ENCODE assay signal across 8 cellular contexts in the genomic region with DNA sequence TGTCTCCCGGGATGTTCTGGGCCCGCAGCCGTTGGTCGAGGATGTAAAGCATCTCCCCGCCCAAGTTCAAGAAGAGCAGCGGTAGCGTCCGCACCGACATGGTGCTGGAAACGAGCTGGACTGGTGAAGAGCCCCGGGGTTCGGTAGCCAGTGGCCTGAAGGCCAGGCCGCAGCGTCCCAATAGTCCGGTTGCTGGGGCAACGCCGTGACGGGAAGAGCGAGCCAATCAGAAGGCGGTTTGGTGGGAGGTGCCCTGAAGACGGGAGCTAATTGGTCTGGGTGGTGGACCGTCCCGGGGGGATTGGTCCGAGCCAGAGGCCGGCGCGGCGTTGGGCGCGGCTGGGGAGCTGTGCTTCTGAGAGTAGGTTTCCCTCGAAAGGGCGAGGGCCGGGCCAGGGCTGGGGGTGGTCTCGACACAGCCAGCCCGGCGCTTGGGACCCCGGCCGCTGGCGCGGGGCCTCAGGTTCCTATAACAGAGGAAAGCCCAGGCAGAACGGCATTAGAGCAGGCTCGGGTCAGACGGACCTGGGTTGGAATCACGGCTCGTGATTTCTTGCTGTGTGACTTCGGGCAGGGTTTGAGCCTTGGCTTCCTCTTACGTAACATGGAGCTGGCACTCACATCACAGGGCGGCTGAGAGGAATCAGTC. TPM values are rescaled to one million over a fixed set of nuclear protein-coding genes. Genes with fewer than 3 reads are reported as not detected.
DNase-seq lines count a peak whose midpoint lies in the region; ATAC-seq and TF ChIP-seq lines count a peak whose summit lies in the region.

A gene with protein sequence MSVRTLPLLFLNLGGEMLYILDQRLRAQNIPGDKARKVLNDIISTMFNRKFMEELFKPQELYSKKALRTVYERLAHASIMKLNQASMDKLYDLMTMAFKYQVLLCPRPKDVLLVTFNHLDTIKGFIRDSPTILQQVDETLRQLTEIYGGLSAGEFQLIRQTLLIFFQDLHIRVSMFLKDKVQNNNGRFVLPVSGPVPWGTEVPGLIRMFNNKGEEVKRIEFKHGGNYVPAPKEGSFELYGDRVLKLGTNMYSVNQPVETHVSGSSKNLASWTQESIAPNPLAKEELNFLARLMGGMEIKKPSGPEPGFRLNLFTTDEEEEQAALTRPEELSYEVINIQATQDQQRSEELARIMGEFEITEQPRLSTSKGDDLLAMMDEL (minus strand): TSS at position 182 of the 649 bp plus-strand sequence. CDS start 82 bp downstream, at position 100.

- H4K91ac ChIP-seq in IMR-90 (ENCODE audit: insufficient read depth, low read depth, low read length), result peak within 1 kb of the TSS; percentile 18

- H3K4me1 Mint-ChIP-seq in activated T-helper 1 cell treated with anti-CD3 and anti-CD28 coated beads, Interleukin-12 subunit alpha, Interleukin-12 subunit beta, Interleukin-2, Interleukin-4 antibody, amounts not matched to agents 30 ng/mL and 10 ng/mL and 1 ng/mL, durations not matched to agents 14 hours and 24 hours and 36 hours (ENCODE audit: low read depth), result peaks cover 11% of the 10 kb centered on the region

- H3K27ac Mint-ChIP-seq in activated T-helper 1 cell treated with anti-CD3 and anti-CD28 coated beads, Interleukin-12 subunit alpha, Interleukin-12 subunit beta, Interleukin-2, Interleukin-4 antibody, amounts not matched to agents 30 ng/mL and 10 ng/mL and 1 ng/mL, durations not matched to agents 14 hours and 24 hours and 36 hours, result peak within 1 kb of the TSS; percentile 82

- peak within 1 kb of the TSS; percentile 92 to 99 for H4K8ac ChIP-seq in IMR-90 (ENCODE audit: low read depth in 2 of 2, low read length in 2 of 2)

- H3K56ac ChIP-seq in IMR-90 (ENCODE audit: extremely low read depth, insufficient read depth, low read length), result peak within 1 kb of the TSS; percentile 83

- H3K4me1 ChIP-seq in IMR-90 (ENCODE audit: control insufficient read depth, insufficient read depth, low read length), result peaks cover 2% of the 10 kb centered on the region; the same call in 1 of the 2 replicates
- peaks cover 3% of the 10 kb centered on the region; the same call in 1 of the 2 replicates for H3K4me1 ChIP-seq in Panc1 (ENCODE audit: control insufficient read depth, insufficient read depth, low read length)
- H3K4me1 ChIP-seq in esophagus squamous epithelium, result peaks cover 0 to 32% (median 23%) of the 10 kb centered on the region in 3 donors
- peaks cover 3 to 8% of the 10 kb centered on the region in 2 donors for H3K4me1 ChIP-seq in muscle layer of duodenum (ENCODE audit: control insufficient read depth in 1 of 2, insufficient read depth in 2 of 2, low read length in 2 of 2)

- TF ChIP-seq POLR2A in IMR-90 (IDR thresholded peaks at IDR 0.05; ENCODE audit: low read depth, low read length) (peak; percentile 93), esophagus squamous epithelium (IDR thresholded peaks at IDR 0.05) (peak in 3 of 4 donors; percentile 72 to 93 (median 89))

- H3K9ac ChIP-seq in IMR-90 (ENCODE audit: low read depth, low read length), result peak within 1 kb of the TSS; percentile 88

- H4K5ac ChIP-seq in IMR-90 (ENCODE audit: low read depth, low read length), result peak within 1 kb of the TSS; percentile 94

- H3K9me3 ChIP-seq in IMR-90 (ENCODE audit: control insufficient read depth, insufficient read depth, low read length) (no peaks in the 10 kb centered on the region), Panc1 (ENCODE audit: control insufficient read depth, insufficient read depth, low read depth, low read length) (no peaks in the 10 kb centered on the region), esophagus squamous epithelium (no peaks in the 10 kb centered on the region), muscle layer of duodenum (ENCODE audit: control insufficient read depth in 1 of 2, low read length in 2 of 2) (no peaks in the 10 kb centered on the region)

- peak within 1 kb of the TSS; percentile 89 for H3K4me2 ChIP-seq in IMR-90 (ENCODE audit: low read depth, low read length)

- H3K14ac ChIP-seq in IMR-90 (replicated peaks; ENCODE audit: low read depth, low read length), result peak within 1 kb of the TSS; percentile 83

- TF ChIP-seq RAD21 in IMR-90 (IDR thresholded peaks at IDR 0.05; ENCODE audit: low read length), result no peak

- H3K4ac ChIP-seq in IMR-90 (ENCODE audit: low read depth, low read length), result peak within 1 kb of the TSS; percentile 88

- POLR2A ChIA-PET in IMR-90 (lab: Charles Lee; ENCODE audit: unreplicated experiment) (no interaction called here), Panc1 (lab: Charles Lee) (interaction anchor here (0.6 to 0.7 kb wide), 4 partner anchors 52 to 1357 kb away, joined by 3 to 11 read pairs (median 6); partner anchors contain the start of genes C1orf122 and YRDC)

- no peak within 1 kb of the TSS for H2BK20ac ChIP-seq in IMR-90 (ENCODE audit: low read depth, low read length)

- WGBS in IMR-90 (ENCODE audit: extremely low coverage in 2 of 2, insufficient read length in 1 of 2), 2 experiments, result 0% methylated on average over 23 of the region's 48 CpGs; no CpG with 5 or more reads in 1 of the 2 experiments
- WGBS in esophagus squamous epithelium, 2 donors, result 0% methylated on average over 1 to 18 of the region's 48 CpGs

- H2BK120ac ChIP-seq in IMR-90 (ENCODE audit: low read depth, low read length), result 0 out of 2 replicates have a peak within 1 kb of the TSS, but pooled peaks have one; percentile 8

- CTCF ChIA-PET in IMR-90 (lab: Yijun Ruan, JAX), result interaction anchor here (0.9 to 2.0 kb wide), 2 partner anchors 10 to 31 kb away, joined by 3 to 4 read pairs; no protein-coding TSS in a partner anchor
- CTCF ChIA-PET in Panc1 (lab: Charles Lee), result interaction anchor here (0.6 kb wide), 1 partner anchor 66 kb away, joined by 3 read pairs; no protein-coding TSS in a partner anchor

- no peaks in the 10 kb centered on the region for H3K27me3 Mint-ChIP-seq in activated T-helper 1 cell treated with anti-CD3 and anti-CD28 coated beads, Interleukin-12 subunit alpha, Interleukin-12 subunit beta, Interleukin-2, Interleukin-4 antibody, amounts not matched to agents 30 ng/mL and 10 ng/mL and 1 ng/mL, durations not matched to agents 14 hours and 24 hours and 36 hours (ENCODE audit: insufficient read depth)

- H2BK15ac ChIP-seq in IMR-90 (ENCODE audit: low read depth, low read length), result 0 out of 3 replicates have a peak within 1 kb of the TSS, but pooled peaks have one; percentile 27

- H3K9me3 Mint-ChIP-seq in activated T-helper 1 cell treated with anti-CD3 and anti-CD28 coated beads, Interleukin-12 subunit alpha, Interleukin-12 subunit beta, Interleukin-2, Interleukin-4 antibody, amounts not matched to agents 30 ng/mL and 10 ng/mL and 1 ng/mL, durations not matched to agents 14 hours and 24 hours and 36 hours, result no peaks in the 10 kb centered on the region

- intact Hi-C loops in IMR-90 (cut with micrococcal nuclease), result no loop called here
- intact Hi-C loops in Panc1 (cut with micrococcal nuclease; ENCODE audit: unreplicated experiment), result no loop called here
- intact Hi-C loops in activated T-helper 1 cell treated with anti-CD3 and anti-CD28 coated beads, Interleukin-12 subunit alpha, Interleukin-12 subunit beta, Interleukin-2, Interleukin-4 antibody, amounts not matched to agents 30 ng/mL and 10 ng/mL and 1 ng/mL, durations not matched to agents 14 hours and 24 hours and 36 hours (cut with micrococcal nuclease), result loop anchor here (1.0 to 10.0 kb wide), 6 partner anchors 9 to 1596 kb away; partner anchors contain the start of genes ADPRS, MRPS15, SMIM12 and ZC3H12A
- intact Hi-C loops in esophagus squamous epithelium (cut with DNase I), result no loop called here

- H2AK9ac ChIP-seq in IMR-90 (replicated peaks; ENCODE audit: low read depth, low read length, poor library complexity), result peak within 1 kb of the TSS; percentile 95

- in situ Hi-C loops in IMR-90 (cut with MboI; ENCODE audit: low sequenced_read_pairs), result loop anchor here (25.0 kb wide), 1 partner anchor 1562 kb away; the partner anchor contains the start of genes FHL3 and UTP11
- in situ Hi-C loops in Panc1 (cut with HindIII; ENCODE audit: low pct_unique_long_range_greater_than_20kb, low sequenced_read_pairs), result no loop called here

- ATAC-seq in GM21528 (IDR thresholded peaks at IDR 0.05; ENCODE audit: low FRiP score, unreplicated experiment) (peak; percentile 97), IMR-90 (ENCODE audit: low read depth) (peak; percentile 99), Panc1 (peak; percentile 99)

- H3K36me3 Mint-ChIP-seq in activated T-helper 1 cell treated with anti-CD3 and anti-CD28 coated beads, Interleukin-12 subunit alpha, Interleukin-12 subunit beta, Interleukin-2, Interleukin-4 antibody, amounts not matched to agents 30 ng/mL and 10 ng/mL and 1 ng/mL, durations not matched to agents 14 hours and 24 hours and 36 hours (ENCODE audit: low read depth), result peaks cover 9% of the 10 kb centered on the region

- peak within 1 kb of the TSS; percentile 6; the same call in 1 of the 2 replicates for H3K18ac ChIP-seq in IMR-90 (ENCODE audit: low read depth, low read length)

- H3K23ac ChIP-seq in IMR-90 (ENCODE audit: low read depth, low read length), result peak within 1 kb of the TSS; percentile 69

- H3K4me3 ChIP-seq in IMR-90 (ENCODE audit: insufficient read depth, low read depth, low read length), result peak within 1 kb of the TSS; percentile 72
- peak within 1 kb of the TSS; percentile 61 to 77 for H3K4me3 ChIP-seq in Panc1 (ENCODE audit: low read depth in 2 of 2, low read length in 2 of 2)
- H3K4me3 ChIP-seq in esophagus squamous epithelium, result peak within 1 kb of the TSS; percentile 41 to 84 (median 64)
- H3K4me3 ChIP-seq in muscle layer of duodenum (ENCODE audit: low read depth in 1 of 2, low read length in 2 of 2), result peak within 1 kb of the TSS; percentile 78 to 84

- dilution Hi-C loops in IMR-90 (cut with HindIII; ENCODE audit: low sequenced_read_pairs, unreplicated experiment), result no loop called here

- no peak for TF ChIP-seq CTCF in IMR-90 (conservative IDR thresholded peaks at IDR 0.05; ENCODE audit: low read depth, low read length)
- TF ChIP-seq CTCF in Panc1 (IDR thresholded peaks at IDR 0.05), result no peak
- TF ChIP-seq CTCF in esophagus squamous epithelium (IDR thresholded peaks at IDR 0.05), result no peak

- no peaks in the 10 kb centered on the region for H4K20me1 ChIP-seq in IMR-90 (ENCODE audit: insufficient read depth, low read length)

- DNase-seq in DMS 273 treated with DMSO at 0.1 percent for 48 hours (lab: John Stamatoyannopoulos, UW) (peak; percentile 86), IMR-90 (peak; percentile 95), Panc1 (ENCODE audit: low read depth, low spot score) (peak; percentile 84), esophagus squamous epithelium (lab: John Stamatoyannopoulos, UW) (peak; percentile 76)
- peak; percentile 86 for DNase-seq in activated T-helper 1 cell treated with anti-CD3 and anti-CD28 coated beads, Interleukin-12 subunit alpha, Interleukin-12 subunit beta, Interleukin-2, Interleukin-4 antibody, amounts not matched to agents 30 ng/mL and 10 ng/mL and 1 ng/mL, durations not matched to agents 14 hours and 24 hours and 36 hours (ENCODE audit: low spot score)
- peak; percentile 66 for DNase-seq in stimulated activated CD8-positive, alpha-beta memory T cell treated with anti-CD3 and anti-CD28 coated beads, Interleukin-7, amount 100 ng/mL, for 24 hours (ENCODE audit: low read depth)

- H3K79me1 ChIP-seq in IMR-90 (ENCODE audit: low read depth in 1 of 2, low read length in 2 of 2), result peaks cover 0 to 11% of the 10 kb centered on the region in 2 experiments; a peak in 2 of 4 replicates

- H3K27ac ChIP-seq in IMR-90 (ENCODE audit: insufficient read depth, low read length) (peak within 1 kb of the TSS; percentile 81), Panc1 (ENCODE audit: low read length) (peak within 1 kb of the TSS; percentile 90), esophagus squamous epithelium (peak within 1 kb of the TSS; percentile 92 to 98 (median 96)), muscle layer of duodenum (ENCODE audit: low read length) (peak within 1 kb of the TSS; percentile 96)

- peak within 1 kb of the TSS; percentile 100 for H2AFZ ChIP-seq in IMR-90 (replicated peaks; ENCODE audit: low read length, poor library complexity)

- H3K9me1 ChIP-seq in IMR-90 (ENCODE audit: insufficient read depth, low read length), result no peaks in the 10 kb centered on the region

- H3K4me3 Mint-ChIP-seq in activated T-helper 1 cell treated with anti-CD3 and anti-CD28 coated beads, Interleukin-12 subunit alpha, Interleukin-12 subunit beta, Interleukin-2, Interleukin-4 antibody, amounts not matched to agents 30 ng/mL and 10 ng/mL and 1 ng/mL, durations not matched to agents 14 hours and 24 hours and 36 hours, result peak within 1 kb of the TSS; percentile 86

- peak within 1 kb of the TSS; percentile 75 for H2BK5ac ChIP-seq in IMR-90 (ENCODE audit: low read depth, low read length, poor library complexity, severe bottlenecking)

- BruUV-seq in IMR-90 (replicated peaks; lab: Mats Ljungman, UMichigan) (no TSS peak), Panc1 (replicated peaks; lab: Mats Ljungman, UMichigan) (no TSS peak)

- peak within 1 kb of the TSS; percentile 32 for H2AK5ac ChIP-seq in IMR-90 (ENCODE audit: low read depth, low read length)

- H3K36me3 ChIP-seq in IMR-90 (ENCODE audit: control insufficient read depth, insufficient read depth, low read length), result peaks cover 6% of the 10 kb centered on the region
- H3K36me3 ChIP-seq in Panc1 (ENCODE audit: control insufficient read depth, insufficient read depth, low read length), result no peaks in the 10 kb centered on the region; the same call in 1 of the 2 replicates
- peaks cover 0 to 18% (median 0%) of the 10 kb centered on the region in 3 donors for H3K36me3 ChIP-seq in esophagus squamous epithelium
- peaks cover 8 to 11% of the 10 kb centered on the region in 2 donors for H3K36me3 ChIP-seq in muscle layer of duodenum (ENCODE audit: control insufficient read depth in 1 of 2, insufficient read depth in 2 of 2, low read length in 2 of 2)

- H3K27me3 ChIP-seq in IMR-90 (ENCODE audit: control insufficient read depth, insufficient read depth, low read length), result no peaks in the 10 kb centered on the region
- H3K27me3 ChIP-seq in Panc1 (ENCODE audit: control insufficient read depth, insufficient read depth, low read length), result no peaks in the 10 kb centered on the region
- H3K27me3 ChIP-seq in esophagus squamous epithelium, result no peaks in the 10 kb centered on the region
- H3K27me3 ChIP-seq in muscle layer of duodenum (ENCODE audit: low read depth, low read length), result no peaks in the 10 kb centered on the region

RNA-seq across cellular contexts. Expression of the gene that starts here (rescaled TPM):
- total RNA-seq in IMR-90 (2012; rRNA removed), result 9.4 and 11.8 TPM in 2 replicates
- polyA plus RNA-seq in IMR-90 (2012; rRNA removed), result 6.3 and 7.8 TPM in 2 replicates
- polyA plus RNA-seq in IMR-90 (2012; cell fraction: cytosol; rRNA removed), result 5.9 and 6.6 TPM in 2 replicates
- polyA plus RNA-seq in IMR-90 (2012; cell fraction: nucleus; rRNA removed; ENCODE audit: low replicate concordance), result 2.3 and 4.8 TPM in 2 replicates
- 5.5 TPM for total RNA-seq in Panc1 (2021; ENCODE audit: unreplicated experiment)
- polyA plus RNA-seq in Panc1 (2012; ENCODE audit: insufficient read length), result 7.3 TPM
- 0.39 and 0.96 TPM in 2 replicates for total RNA-seq in activated T-helper 1 cell treated with anti-CD3 and anti-CD28 coated beads, Interleukin-12 subunit alpha, Interleukin-12 subunit beta, Interleukin-2, Interleukin-4 antibody, amounts not matched to agents 30 ng/mL and 10 ng/mL and 1 ng/mL, durations not matched to agents 14 hours and 24 hours and 36 hours
- 1 to 10 TPM; 2.4 to 6.8 (median 4.5) TPM for total RNA-seq in esophagus squamous epithelium

Comparison
In these comparisons a context has a peak if more than half of its experiments do, and no peak if none do; other contexts are left out.
1. Peak in every context shown above with its lines: DNase-seq, ATAC-seq, H3K4me3 ChIP-seq and H3K27ac ChIP-seq.
2. Peak in DNase-seq in activated T-helper 1 cell treated with anti-CD3 and anti-CD28 coated beads, Interleukin-12 subunit alpha, Interleukin-12 subunit beta, Interleukin-2, Interleukin-4 antibody, amounts not matched to agents 30 ng/mL and 10 ng/mL and 1 ng/mL, durations not matched to agents 14 hours and 24 hours and 36 hours; RNA of the gene not detected or under 1 TPM.